In the genomic region with DNA sequence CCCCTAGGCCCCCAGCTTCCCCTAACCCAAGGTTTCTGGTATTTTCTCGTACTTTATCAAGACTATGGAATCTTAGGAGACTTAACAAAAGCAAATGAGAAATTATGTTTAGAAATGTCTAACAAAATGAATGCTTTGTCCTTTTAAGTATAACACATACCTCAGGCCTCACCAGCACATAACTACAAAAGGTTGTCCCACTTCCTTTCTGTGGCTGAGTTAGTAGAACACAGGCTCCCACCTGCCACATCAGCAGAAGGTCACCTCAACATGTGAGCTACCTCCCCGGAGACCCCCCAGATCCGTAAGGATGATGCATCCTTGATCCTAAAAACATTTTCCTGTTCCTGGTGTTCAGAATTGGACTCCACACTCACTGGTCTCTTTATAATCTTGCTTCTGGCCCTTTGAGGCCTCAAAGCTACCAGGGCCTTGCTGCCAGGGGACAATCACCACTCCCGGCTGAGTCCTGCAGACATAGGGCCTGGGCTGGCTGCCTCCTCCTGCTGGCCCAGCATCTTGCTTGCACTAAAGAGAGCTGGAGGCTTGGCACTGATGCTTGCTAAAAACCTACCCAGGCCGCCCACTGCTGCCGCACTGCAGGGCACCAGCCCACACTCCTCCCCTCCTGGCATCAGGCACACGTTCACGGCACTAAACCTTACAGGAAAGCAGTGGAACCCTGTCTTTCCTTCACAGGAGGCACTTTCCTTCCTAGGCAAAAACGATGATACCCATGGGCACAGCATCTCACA, we compare ENCODE assay signal across 1 cellular context.
TF ChIP-seq lines count a peak whose summit lies in the region.

No MANE protein-coding gene starts in this region.

TF ChIP-seq in HepG2, 621 proteins besides CTCF, POLR2A, EP300 and RAD21:
- TF ChIP-seq SRSF4 (IDR thresholded peaks at IDR 0.05; ENCODE audit: low read depth, low read length, poor library complexity, severe bottlenecking) (no peak), ZNF225 (CRISPR knock-in tag; IDR thresholded peaks at IDR 0.05) (no peak), ZNF720 (CRISPR knock-in tag; IDR thresholded peaks at IDR 0.05) (no peak), ZNF672 (CRISPR knock-in tag; IDR thresholded peaks at IDR 0.05) (no peak), HMGXB4 (CRISPR knock-in tag; IDR thresholded peaks at IDR 0.05; ENCODE audit: borderline replicate concordance in 1 of 2, low read depth in 1 of 2) (no peak), ZNF660 (CRISPR knock-in tag; IDR thresholded peaks at IDR 0.05; ENCODE audit: borderline replicate concordance, low read depth) (no peak), ZNF629 (CRISPR knock-in tag; conservative IDR thresholded peaks at IDR 0.05) (no peak), ARNTL (CRISPR knock-in tag; IDR thresholded peaks at IDR 0.05) (no peak), RBM39 (IDR thresholded peaks at IDR 0.05; ENCODE audit: low read depth, low read length, poor library complexity, severe bottlenecking) (no peak), ZNF205 (CRISPR knock-in tag; IDR thresholded peaks at IDR 0.05) (no peak), FOSL2 (CRISPR knock-in tag; IDR thresholded peaks at IDR 0.05) (no peak), ZMYM4 (CRISPR knock-in tag; IDR thresholded peaks at IDR 0.05) (no peak), HOXA3 (CRISPR knock-in tag; IDR thresholded peaks at IDR 0.05) (no peak), ZNF326 (CRISPR knock-in tag; IDR thresholded peaks at IDR 0.05; ENCODE audit: borderline replicate concordance) (no peak), ZNF280D (CRISPR knock-in tag; IDR thresholded peaks at IDR 0.05) (no peak)
- TF ChIP-seq, protein P1, sequence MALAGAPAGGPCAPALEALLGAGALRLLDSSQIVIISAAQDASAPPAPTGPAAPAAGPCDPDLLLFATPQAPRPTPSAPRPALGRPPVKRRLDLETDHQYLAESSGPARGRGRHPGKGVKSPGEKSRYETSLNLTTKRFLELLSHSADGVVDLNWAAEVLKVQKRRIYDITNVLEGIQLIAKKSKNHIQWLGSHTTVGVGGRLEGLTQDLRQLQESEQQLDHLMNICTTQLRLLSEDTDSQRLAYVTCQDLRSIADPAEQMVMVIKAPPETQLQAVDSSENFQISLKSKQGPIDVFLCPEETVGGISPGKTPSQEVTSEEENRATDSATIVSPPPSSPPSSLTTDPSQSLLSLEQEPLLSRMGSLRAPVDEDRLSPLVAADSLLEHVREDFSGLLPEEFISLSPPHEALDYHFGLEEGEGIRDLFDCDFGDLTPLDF (CRISPR knock-in tag; IDR thresholded peaks at IDR 0.05) = no peak
- TF ChIP-seq, protein P2, sequence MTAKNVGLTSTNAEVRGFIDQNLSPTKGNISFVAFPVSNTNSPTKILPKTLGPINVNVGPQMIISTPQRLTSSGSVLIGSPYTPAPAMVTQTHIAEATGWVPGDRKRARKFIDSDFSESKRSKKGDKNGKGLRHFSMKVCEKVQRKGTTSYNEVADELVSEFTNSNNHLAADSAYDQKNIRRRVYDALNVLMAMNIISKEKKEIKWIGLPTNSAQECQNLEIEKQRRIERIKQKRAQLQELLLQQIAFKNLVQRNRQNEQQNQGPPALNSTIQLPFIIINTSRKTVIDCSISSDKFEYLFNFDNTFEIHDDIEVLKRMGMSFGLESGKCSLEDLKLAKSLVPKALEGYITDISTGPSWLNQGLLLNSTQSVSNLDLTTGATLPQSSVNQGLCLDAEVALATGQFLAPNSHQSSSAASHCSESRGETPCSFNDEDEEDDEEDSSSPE (CRISPR knock-in tag; IDR thresholded peaks at IDR 0.05) = no peak
